Comparison of ENCODE assay signal across 18 cellular contexts in genomic region chr1:85413169-85413568, GRCh38. TPM values are rescaled to one million over a fixed set of nuclear protein-coding genes. Genes with fewer than 3 reads are reported as not detected.
A peak's percentile ranks its signal among the peaks of the same experiment; 100 is the strongest.
DNase-seq lines count a peak whose midpoint lies in the region; ATAC-seq and TF ChIP-seq lines count a peak whose summit lies in the region.
"Had no signal": no experiment of that assay in that cellular context is flagged by ENCODE, and none has a peak within 500 bp of the region (broad histone marks: within the 10 kb centered on the region; RNA-seq: fewer than 3 reads in every experiment).

No MANE protein-coding gene starts in this region.

- ATAC-seq in activated T-cell treated with anti-CD3 and anti-CD28 coated beads, Interleukin-2, amount 50 U/mL, for 4 hours = no peak

- H3K27me3 ChIP-seq in adipocyte (replicated peaks; ENCODE audit: control insufficient read depth, insufficient read depth, low read length) = no peaks in the 10 kb centered on the region
- H3K27me3 ChIP-seq: SJSA1 had no signal

- H3K4me1 ChIP-seq in adipocyte (ENCODE audit: control insufficient read depth, insufficient read depth, low read length) = peaks cover 26% of the 10 kb centered on the region

- no peak for TF ChIP-seq CTCF in osteocyte (IDR thresholded peaks at IDR 0.05)

- POLR2A ChIA-PET in activated CD4-positive, alpha-beta T cell treated with anti-CD3 and anti-CD28 coated beads, Interleukin-2, amount 10 ng/mL, durations not matched to agents 7 days and 5 days (lab: Charles Lee) = no interaction called here

- H3K36me3 Mint-ChIP-seq in osteocyte (ENCODE audit: unreplicated experiment) = peaks cover 8% of the 10 kb centered on the region
- no peaks in the 10 kb centered on the region for H3K36me3 Mint-ChIP-seq in activated T-cell treated with anti-CD3 and anti-CD28 coated beads, Interleukin-2, amount 50 U/mL, for 4 hours (ENCODE audit: insufficient read depth)
- no peaks in the 10 kb centered on the region for H3K36me3 Mint-ChIP-seq in activated CD4-positive, alpha-beta T cell treated with anti-CD3 and anti-CD28 coated beads, Interleukin-2, amount 10 ng/mL, durations not matched to agents 7 days and 5 days (ENCODE audit: low read depth)
- H3K36me3 Mint-ChIP-seq: CD14-positive monocyte had no signal

- no peaks in the 10 kb centered on the region for H3K9me3 ChIP-seq in adipocyte (ENCODE audit: control insufficient read depth, low read length)
- H3K9me3 ChIP-seq: SJSA1 had no signal

- peak overlapping the region; percentile 80 for H3K27ac Mint-ChIP-seq in osteocyte (ENCODE audit: unreplicated experiment)
- H3K27ac Mint-ChIP-seq in activated CD4-positive, alpha-beta T cell treated with anti-CD3 and anti-CD28 coated beads, Interleukin-2, amount 10 ng/mL, durations not matched to agents 7 days and 5 days = no peak overlapping the region
- H3K27ac Mint-ChIP-seq: CD14-positive monocyte had no signal

- no peak overlapping the region for H3K9ac ChIP-seq in adipocyte (ENCODE audit: low read length)
- H3K9ac ChIP-seq: KMS-11 had no signal

- CTCF ChIA-PET in activated CD4-positive, alpha-beta T cell treated with anti-CD3 and anti-CD28 coated beads, Interleukin-2, amount 10 ng/mL, durations not matched to agents 7 days and 5 days (lab: Charles Lee) = no interaction called here

- H3K27me3 Mint-ChIP-seq in osteocyte (ENCODE audit: unreplicated experiment) = no peaks in the 10 kb centered on the region
- peaks cover 1% of the 10 kb centered on the region for H3K27me3 Mint-ChIP-seq in activated T-cell treated with anti-CD3 and anti-CD28 coated beads, Interleukin-2, amount 50 U/mL, for 4 hours (ENCODE audit: low read depth)
- H3K27me3 Mint-ChIP-seq in activated CD4-positive, alpha-beta T cell treated with anti-CD3 and anti-CD28 coated beads, Interleukin-2, amount 10 ng/mL, durations not matched to agents 7 days and 5 days = peaks cover 4% of the 10 kb centered on the region

- peaks cover 61% of the 10 kb centered on the region for H3K4me1 Mint-ChIP-seq in osteocyte (ENCODE audit: unreplicated experiment)
- no peaks in the 10 kb centered on the region for H3K4me1 Mint-ChIP-seq in activated T-cell treated with anti-CD3 and anti-CD28 coated beads, Interleukin-2, amount 50 U/mL, for 4 hours (ENCODE audit: low read depth)
- no peaks in the 10 kb centered on the region for H3K4me1 Mint-ChIP-seq in activated CD4-positive, alpha-beta T cell treated with anti-CD3 and anti-CD28 coated beads, Interleukin-2, amount 10 ng/mL, durations not matched to agents 7 days and 5 days
- H3K4me1 Mint-ChIP-seq: CD14-positive monocyte had no signal

- no peaks in the 10 kb centered on the region for H3K36me3 ChIP-seq in adipocyte (ENCODE audit: control insufficient read depth, insufficient read depth, low read length, severe bottlenecking)

- H3K4me3 Mint-ChIP-seq in osteocyte (ENCODE audit: unreplicated experiment) = no peak overlapping the region
- H3K4me3 Mint-ChIP-seq in activated T-cell treated with anti-CD3 and anti-CD28 coated beads, Interleukin-2, amount 50 U/mL, for 4 hours = no peak overlapping the region
- H3K4me3 Mint-ChIP-seq in activated CD4-positive, alpha-beta T cell treated with anti-CD3 and anti-CD28 coated beads, Interleukin-2, amount 10 ng/mL, durations not matched to agents 7 days and 5 days = no peak overlapping the region
- H3K4me3 Mint-ChIP-seq: CD14-positive monocyte had no signal

- H3K4me3 ChIP-seq in adipocyte (ENCODE audit: low read length) = no peak overlapping the region
- H3K4me3 ChIP-seq: SJSA1 had no signal

- DNase-seq in EH (ENCODE audit: low read depth) (peak; percentile 39), adipocyte (ENCODE audit: low read depth) (peak; percentile 76), fibroblast of gingiva (ENCODE audit: low read depth) (peak; percentile 55), osteocyte (ENCODE audit: extremely low spot score, unreplicated experiment) (no peak), NCI-H446 (lab: John Stamatoyannopoulos, UW) (no peak)
- DNase-seq in activated T-cell treated with anti-CD3 and anti-CD28 coated beads, Interleukin-2, amount 50 U/mL, for 4 hours = no peak
- DNase-seq in activated CD4-positive, alpha-beta T cell treated with anti-CD3 and anti-CD28 coated beads, Interleukin-2, amount 10 ng/mL, durations not matched to agents 7 days and 5 days = no peak
- DNase-seq in activated CD4-positive, CD25-positive, alpha-beta regulatory T cell (lab: John Stamatoyannopoulos, UW) = no peak
- DNase-seq: H7, NCI-H1105, NCI-H1694, NCI-H2081, NCI-H2171, NCI-H526, OCI-M1 had no signal

- peaks cover 5% of the 10 kb centered on the region for H3K9me3 Mint-ChIP-seq in osteocyte (ENCODE audit: unreplicated experiment)
- no peaks in the 10 kb centered on the region for H3K9me3 Mint-ChIP-seq in activated T-cell treated with anti-CD3 and anti-CD28 coated beads, Interleukin-2, amount 50 U/mL, for 4 hours
- no peaks in the 10 kb centered on the region for H3K9me3 Mint-ChIP-seq in activated CD4-positive, alpha-beta T cell treated with anti-CD3 and anti-CD28 coated beads, Interleukin-2, amount 10 ng/mL, durations not matched to agents 7 days and 5 days

RNA-seq across cellular contexts. Expression of gene DDAH1, which starts 51.8 kb away (rescaled TPM):
- total RNA-seq in osteocyte = 40.8 and 46.8 TPM in 2 replicates
- under 1 TPM; 0.16 to 0.48 (median 0.21) TPM for total RNA-seq in activated T-cell treated with anti-CD3 and anti-CD28 coated beads, Interleukin-2, amount 50 U/mL, for 4 hours
- not detected for total RNA-seq in activated CD4-positive, alpha-beta T cell treated with anti-CD3 and anti-CD28 coated beads, Interleukin-2, amount 10 ng/mL, durations not matched to agents 7 days and 5 days

Comparison
In these comparisons a context has a peak if more than half of its experiments do, and no peak if none do; other contexts are left out.
1. DNase-seq: peak in EH (single experiment), adipocyte (single experiment) and fibroblast of gingiva (single experiment); none in osteocyte (single experiment), activated T-cell treated with anti-CD3 and anti-CD28 coated beads, Interleukin-2, amount 50 U/mL, for 4 hours (single experiment), activated CD4-positive, alpha-beta T cell treated with anti-CD3 and anti-CD28 coated beads, Interleukin-2, amount 10 ng/mL, durations not matched to agents 7 days and 5 days (single experiment), NCI-H446 (0 of 2) and activated CD4-positive, CD25-positive, alpha-beta regulatory T cell (0 of 4).
2. RNA of gene DDAH1, which starts 51.8 kb away (total RNA-seq): 40.8 to 46.8 TPM in osteocyte; 0.16 to 0.48 TPM in activated T-cell treated with anti-CD3 and anti-CD28 coated beads, Interleukin-2, amount 50 U/mL, for 4 hours and not detected in activated CD4-positive, alpha-beta T cell treated with anti-CD3 and anti-CD28 coated beads, Interleukin-2, amount 10 ng/mL, durations not matched to agents 7 days and 5 days; every median in the first group is over 10 times any median in the second.